ENCODE assay signal across 1 cellular context in genomic region chr5:53558966-53559365, GRCh38.
TF ChIP-seq lines count a peak whose summit lies in the region.

No MANE protein-coding gene starts in this region.

TF ChIP-seq in K562, 482 proteins besides CTCF, POLR2A, EP300 and RAD21 (continued from another document):
- TF ChIP-seq PREB (CRISPR knock-in tag; IDR thresholded peaks at IDR 0.05) (no peak), NBN (IDR thresholded peaks at IDR 0.05; ENCODE audit: low read depth) (no peak), ZNF583 (CRISPR knock-in tag; IDR thresholded peaks at IDR 0.05) (no peak), ZNF717 (CRISPR knock-in tag; IDR thresholded peaks at IDR 0.05) (no peak), ZNF184 (CRISPR knock-in tag; IDR thresholded peaks at IDR 0.05) (no peak), GMEB1 (CRISPR knock-in tag; IDR thresholded peaks at IDR 0.05) (no peak), SMARCA5 (IDR thresholded peaks at IDR 0.05) (peak; percentile 21; the same call in 1 of the 2 replicates), GATA2 (CRISPR knock-in tag; IDR thresholded peaks at IDR 0.05) (no peak), ZZZ3 (IDR thresholded peaks at IDR 0.05) (no peak), TCF3 (CRISPR knock-in tag; IDR thresholded peaks at IDR 0.05) (no peak), E2F8 (IDR thresholded peaks at IDR 0.05; ENCODE audit: low read depth, partially characterized antibody) (no peak), TAF9B (IDR thresholded peaks at IDR 0.05; ENCODE audit: partially characterized antibody) (no peak), CREB3 (tag; conservative IDR thresholded peaks at IDR 0.05; ENCODE audit: low read depth) (no peak), LARP7 (IDR thresholded peaks at IDR 0.05) (no peak), E2F5 (CRISPR knock-in tag; IDR thresholded peaks at IDR 0.05) (no peak), CHD4 (IDR thresholded peaks at IDR 0.05; ENCODE audit: insufficient read depth, insufficient replicate concordance, low read depth, low read length, poor library complexity, severe bottlenecking) (peak; percentile 52)
- TF ChIP-seq, protein P1, sequence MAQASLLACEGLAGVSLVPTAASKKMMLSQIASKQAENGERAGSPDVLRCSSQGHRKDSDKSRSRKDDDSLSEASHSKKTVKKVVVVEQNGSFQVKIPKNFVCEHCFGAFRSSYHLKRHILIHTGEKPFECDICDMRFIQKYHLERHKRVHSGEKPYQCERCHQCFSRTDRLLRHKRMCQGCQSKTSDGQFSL (CRISPR knock-in tag; IDR thresholded peaks at IDR 0.05), result no peak
- TF ChIP-seq, protein P1 (tag; IDR thresholded peaks at IDR 0.05), result no peak
- TF ChIP-seq, protein P2, sequence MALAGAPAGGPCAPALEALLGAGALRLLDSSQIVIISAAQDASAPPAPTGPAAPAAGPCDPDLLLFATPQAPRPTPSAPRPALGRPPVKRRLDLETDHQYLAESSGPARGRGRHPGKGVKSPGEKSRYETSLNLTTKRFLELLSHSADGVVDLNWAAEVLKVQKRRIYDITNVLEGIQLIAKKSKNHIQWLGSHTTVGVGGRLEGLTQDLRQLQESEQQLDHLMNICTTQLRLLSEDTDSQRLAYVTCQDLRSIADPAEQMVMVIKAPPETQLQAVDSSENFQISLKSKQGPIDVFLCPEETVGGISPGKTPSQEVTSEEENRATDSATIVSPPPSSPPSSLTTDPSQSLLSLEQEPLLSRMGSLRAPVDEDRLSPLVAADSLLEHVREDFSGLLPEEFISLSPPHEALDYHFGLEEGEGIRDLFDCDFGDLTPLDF (CRISPR knock-in tag; IDR thresholded peaks at IDR 0.05), result no peak
- TF ChIP-seq, protein P3, sequence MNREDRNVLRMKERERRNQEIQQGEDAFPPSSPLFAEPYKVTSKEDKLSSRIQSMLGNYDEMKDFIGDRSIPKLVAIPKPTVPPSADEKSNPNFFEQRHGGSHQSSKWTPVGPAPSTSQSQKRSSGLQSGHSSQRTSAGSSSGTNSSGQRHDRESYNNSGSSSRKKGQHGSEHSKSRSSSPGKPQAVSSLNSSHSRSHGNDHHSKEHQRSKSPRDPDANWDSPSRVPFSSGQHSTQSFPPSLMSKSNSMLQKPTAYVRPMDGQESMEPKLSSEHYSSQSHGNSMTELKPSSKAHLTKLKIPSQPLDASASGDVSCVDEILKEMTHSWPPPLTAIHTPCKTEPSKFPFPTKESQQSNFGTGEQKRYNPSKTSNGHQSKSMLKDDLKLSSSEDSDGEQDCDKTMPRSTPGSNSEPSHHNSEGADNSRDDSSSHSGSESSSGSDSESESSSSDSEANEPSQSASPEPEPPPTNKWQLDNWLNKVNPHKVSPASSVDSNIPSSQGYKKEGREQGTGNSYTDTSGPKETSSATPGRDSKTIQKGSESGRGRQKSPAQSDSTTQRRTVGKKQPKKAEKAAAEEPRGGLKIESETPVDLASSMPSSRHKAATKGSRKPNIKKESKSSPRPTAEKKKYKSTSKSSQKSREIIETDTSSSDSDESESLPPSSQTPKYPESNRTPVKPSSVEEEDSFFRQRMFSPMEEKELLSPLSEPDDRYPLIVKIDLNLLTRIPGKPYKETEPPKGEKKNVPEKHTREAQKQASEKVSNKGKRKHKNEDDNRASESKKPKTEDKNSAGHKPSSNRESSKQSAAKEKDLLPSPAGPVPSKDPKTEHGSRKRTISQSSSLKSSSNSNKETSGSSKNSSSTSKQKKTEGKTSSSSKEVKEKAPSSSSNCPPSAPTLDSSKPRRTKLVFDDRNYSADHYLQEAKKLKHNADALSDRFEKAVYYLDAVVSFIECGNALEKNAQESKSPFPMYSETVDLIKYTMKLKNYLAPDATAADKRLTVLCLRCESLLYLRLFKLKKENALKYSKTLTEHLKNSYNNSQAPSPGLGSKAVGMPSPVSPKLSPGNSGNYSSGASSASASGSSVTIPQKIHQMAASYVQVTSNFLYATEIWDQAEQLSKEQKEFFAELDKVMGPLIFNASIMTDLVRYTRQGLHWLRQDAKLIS (CRISPR knock-in tag; IDR thresholded peaks at IDR 0.05), result no peak
- TF ChIP-seq, protein P4, sequence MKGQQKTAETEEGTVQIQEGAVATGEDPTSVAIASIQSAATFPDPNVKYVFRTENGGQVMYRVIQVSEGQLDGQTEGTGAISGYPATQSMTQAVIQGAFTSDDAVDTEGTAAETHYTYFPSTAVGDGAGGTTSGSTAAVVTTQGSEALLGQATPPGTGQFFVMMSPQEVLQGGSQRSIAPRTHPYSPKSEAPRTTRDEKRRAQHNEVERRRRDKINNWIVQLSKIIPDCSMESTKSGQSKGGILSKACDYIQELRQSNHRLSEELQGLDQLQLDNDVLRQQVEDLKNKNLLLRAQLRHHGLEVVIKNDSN (CRISPR knock-in tag; IDR thresholded peaks at IDR 0.05), result no peak
TF ChIP-seq in K562: peak in this region for 12.
